21 cellular contexts compared by ENCODE assay signal in genomic region chr3:139099968-139100817, GRCh38. TPM values are rescaled to one million over a fixed set of nuclear protein-coding genes. Genes with fewer than 3 reads are reported as not detected.
DNase-seq lines count a peak whose midpoint lies in the region; ATAC-seq and TF ChIP-seq lines count a peak whose summit lies in the region.
"Had no signal": no experiment of that assay in that cellular context is flagged by ENCODE, and none has a peak within 500 bp of the region (broad histone marks: within the 10 kb centered on the region; RNA-seq: fewer than 3 reads in every experiment).

No MANE protein-coding gene starts in this region.

- TF ChIP-seq CTCF in coronary artery (IDR thresholded peaks at IDR 0.05): no peak
- TF ChIP-seq CTCF in upper lobe of right lung (IDR thresholded peaks at IDR 0.05): no peak
- TF ChIP-seq CTCF in body of pancreas (IDR thresholded peaks at IDR 0.05): no peak

- H3K4me1 ChIP-seq in neuronal stem cell (ENCODE audit: control insufficient read depth in 2 of 2, insufficient read depth in 1 of 2, low read depth in 1 of 2, low read length in 2 of 2) (peaks cover 0 to 7% of the 10 kb centered on the region in 2 donors), upper lobe of right lung (no peaks in the 10 kb centered on the region), body of pancreas (peaks cover 10% of the 10 kb centered on the region)
- H3K4me1 ChIP-seq: HAP-1 had no signal

- H2BK12ac ChIP-seq in neuronal stem cell (ENCODE audit: low read length): no peak overlapping the region

- H3K18ac ChIP-seq in neuronal stem cell (ENCODE audit: low read length): no peak overlapping the region

- ATAC-seq in upper lobe of right lung (no peak), GM21786 (IDR thresholded peaks at IDR 0.05; ENCODE audit: unreplicated experiment) (no peak), body of pancreas (no peak)
- ATAC-seq: GM12878 had no signal

- H3K27me3 ChIP-seq in neuronal stem cell (ENCODE audit: control insufficient read depth in 3 of 3, insufficient read depth in 3 of 3, low read depth in 1 of 3, low read length in 3 of 3) (no peaks in the 10 kb centered on the region), upper lobe of right lung (no peaks in the 10 kb centered on the region), body of pancreas (no peaks in the 10 kb centered on the region)

- no peak overlapping the region for H3K14ac ChIP-seq in neuronal stem cell (ENCODE audit: low read length)

- no peak overlapping the region for H2BK120ac ChIP-seq in neuronal stem cell (ENCODE audit: low read depth, low read length)

- peak; percentile 53 for DNase-seq in coronary artery (ENCODE audit: low spot score)
- DNase-seq in neuronal stem cell (ENCODE audit: low spot score): no peak
- peak; percentile 11 for DNase-seq in upper lobe of right lung
- no peak for DNase-seq in anterior cingulate cortex (lab: John Stamatoyannopoulos, UW)
- no peak for DNase-seq in body of pancreas
- DNase-seq: CD4-positive, alpha-beta T cell; CD8-positive, alpha-beta memory T cell; DMS 273 treated with DMSO at 0.1 percent for 48 hours; DMS79; EL; GDM1; HFFc6 had no signal

- H4K8ac ChIP-seq in neuronal stem cell (ENCODE audit: low read depth, low read length): no peak overlapping the region

- no peak overlapping the region for H3K9ac ChIP-seq in neuronal stem cell (ENCODE audit: low read depth, low read length, poor library complexity)

- H3K27ac ChIP-seq in coronary artery (no peak overlapping the region), neuronal stem cell (replicated peaks; ENCODE audit: low read length) (no peak overlapping the region), upper lobe of right lung (no peak overlapping the region), body of pancreas (no peak overlapping the region)

- no peak overlapping the region for H2AFZ ChIP-seq in neuronal stem cell (ENCODE audit: low read length)
- H2AFZ ChIP-seq: GM23338 had no signal

- H2BK15ac ChIP-seq in neuronal stem cell (ENCODE audit: low read length): no peak overlapping the region

- H3K4me2 ChIP-seq in neuronal stem cell (ENCODE audit: insufficient read depth, low read length, poor library complexity, severe bottlenecking): no peak overlapping the region
- H3K4me2 ChIP-seq: GM23338 had no signal

- H3K23ac ChIP-seq in neuronal stem cell (ENCODE audit: low read depth, low read length, poor library complexity): no peak overlapping the region

- TF ChIP-seq POLR2A in body of pancreas (IDR thresholded peaks at IDR 0.05): no peak

- WGBS in neuronal stem cell (ENCODE audit: extremely low coverage in 2 of 2, insufficient read length in 2 of 2, insufficient replicate concordance in 1 of 2), 2 donors: no CpG with 5 or more reads among the region's 5 CpGs
- WGBS in body of pancreas, 2 donors: 70 to 73% methylated on average over 3 to 5 of the region's 5 CpGs

- intact Hi-C loops in upper lobe of right lung (cut with DNase I) (no loop called here), body of pancreas (cut with DNase I) (no loop called here)

- H3K4me3 ChIP-seq in coronary artery (no peak overlapping the region), neuronal stem cell (ENCODE audit: low read length in 2 of 2) (no peak overlapping the region), upper lobe of right lung (no peak overlapping the region), body of pancreas (no peak overlapping the region)
- H3K4me3 ChIP-seq: GM12878, GM23338, HAP-1 had no signal

- no peak overlapping the region for H4K91ac ChIP-seq in neuronal stem cell (ENCODE audit: low read depth, low read length, poor library complexity)

- no peak overlapping the region for H2AK5ac ChIP-seq in neuronal stem cell (ENCODE audit: low read depth, low read length)

- H3K36me3 ChIP-seq in neuronal stem cell (replicated peaks in 1 of 2; ENCODE audit: control insufficient read depth in 2 of 2, insufficient read depth in 2 of 2, low read length in 2 of 2) (no peaks in the 10 kb centered on the region), upper lobe of right lung (no peaks in the 10 kb centered on the region), body of pancreas (replicated peaks in 1 of 2; ENCODE audit: insufficient read depth in 1 of 2, low read depth in 2 of 2) (no peaks in the 10 kb centered on the region)
- H3K36me3 ChIP-seq: HAP-1 had no signal

- H3K4ac ChIP-seq in neuronal stem cell (ENCODE audit: low read length): no peak overlapping the region

- peak overlapping the region; percentile 43 for H2BK5ac ChIP-seq in neuronal stem cell (ENCODE audit: low read length)

- H3K9me3 ChIP-seq in neuronal stem cell (replicated peaks in 1 of 2; ENCODE audit: control insufficient read depth in 2 of 2, insufficient read depth in 1 of 2, low read depth in 1 of 2, low read length in 2 of 2) (no peaks in the 10 kb centered on the region), upper lobe of right lung (no peaks in the 10 kb centered on the region), body of pancreas (no peaks in the 10 kb centered on the region)
- H3K9me3 ChIP-seq: HAP-1 had no signal

- H3K79me1 ChIP-seq in neuronal stem cell (ENCODE audit: low read depth, low read length): no peaks in the 10 kb centered on the region

RNA-seq across cellular contexts. Expression of gene PRR23C, which starts 55.5 kb away (rescaled TPM):
- not detected for polyA plus RNA-seq in neuronal stem cell (2013, experiment 1 of 2)
- not detected for polyA plus RNA-seq in neuronal stem cell (2013, experiment 2 of 2)
- not detected for total RNA-seq in upper lobe of right lung
- not detected for total RNA-seq in body of pancreas
- total RNA-seq: A172; A673; CD4-positive, alpha-beta T cell; CD8-positive, alpha-beta memory T cell; GM12878; GM23338; H4; HFFc6 had no signal
- polyA plus RNA-seq: BJ; CD14-positive monocyte; CD8-positive, alpha-beta memory T cell; GM12878; GM23338 had no signal

Comparison
In these comparisons a context has a peak if more than half of its experiments do, and no peak if none do; other contexts are left out.
1. DNase-seq: peak in coronary artery (single experiment) and upper lobe of right lung (single experiment); none in neuronal stem cell (single experiment), anterior cingulate cortex (0 of 58) and body of pancreas (0 of 4).